21 cellular contexts compared by ENCODE assay signal in the genomic region with DNA sequence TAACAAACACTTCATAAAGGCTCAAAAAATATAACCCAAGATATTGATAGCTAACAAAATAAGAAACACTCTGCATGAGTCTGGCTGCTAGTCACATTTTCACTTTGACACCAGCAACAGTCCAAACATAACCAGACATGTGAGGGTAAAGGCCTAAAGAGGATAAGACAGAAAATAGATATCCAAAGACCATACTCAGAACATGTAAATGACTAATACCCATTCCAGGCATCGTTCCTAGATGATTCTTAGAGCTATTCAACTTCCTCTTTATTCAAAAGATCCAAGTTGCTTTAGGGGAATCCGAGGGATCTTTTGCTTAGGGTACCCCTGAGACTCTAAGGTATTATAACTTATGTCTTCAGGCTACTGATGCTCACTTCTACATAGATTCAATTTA. TPM values are rescaled to one million over a fixed set of nuclear protein-coding genes. Genes with fewer than 3 reads are reported as not detected.
DNase-seq lines count a peak whose midpoint lies in the region; ATAC-seq and TF ChIP-seq lines count a peak whose summit lies in the region.
"Had no signal": no experiment of that assay in that cellular context is flagged by ENCODE, and none has a peak within 500 bp of the region (broad histone marks: within the 10 kb centered on the region; RNA-seq: fewer than 3 reads in every experiment).

No MANE protein-coding gene starts in this region.

- in situ Hi-C loops in astrocyte of the spinal cord (cut with HindIII; ENCODE audit: low sequenced_read_pairs), result no loop called here

- no peak overlapping the region for H2BK15ac ChIP-seq in neuronal stem cell (ENCODE audit: low read length)

- no peaks in the 10 kb centered on the region for H3K79me1 ChIP-seq in neuronal stem cell (ENCODE audit: low read depth, low read length)

- H3K27me3 ChIP-seq in AG04450 (ENCODE audit: control insufficient read depth, insufficient read depth, low read length) (no peaks in the 10 kb centered on the region), foreskin keratinocyte (peaks cover 22% of the 10 kb centered on the region), neuronal stem cell (ENCODE audit: control insufficient read depth in 3 of 3, insufficient read depth in 3 of 3, low read depth in 1 of 3, low read length in 3 of 3) (peaks cover 17 to 42% (median 24%) of the 10 kb centered on the region in 3 experiments)

- H4K8ac ChIP-seq in neuronal stem cell (ENCODE audit: low read depth, low read length), result no peak overlapping the region

- H2BK120ac ChIP-seq in neuronal stem cell (ENCODE audit: low read depth, low read length), result no peak overlapping the region

- H3K4me3 ChIP-seq in AG04450 (ENCODE audit: low read depth, low read length), result no peak overlapping the region
- H3K4me3 ChIP-seq in astrocyte of the spinal cord (ENCODE audit: low read depth, low read length), result no peak overlapping the region
- H3K4me3 ChIP-seq in neuronal stem cell (ENCODE audit: low read length in 2 of 2), result no peak overlapping the region
- H3K4me3 ChIP-seq: gastroesophageal sphincter, spleen had no signal

- no peak overlapping the region for H3K27ac ChIP-seq in AG04450 (ENCODE audit: low read depth, low read length)
- H3K27ac ChIP-seq in foreskin keratinocyte, result peak overlapping the region; percentile 82
- no peak overlapping the region for H3K27ac ChIP-seq in substantia nigra (ENCODE audit: low read depth, low read length, poor library complexity, severe bottlenecking)
- no peak overlapping the region for H3K27ac ChIP-seq in neuronal stem cell (replicated peaks; ENCODE audit: low read length)
- H3K27ac ChIP-seq: gastroesophageal sphincter, spleen had no signal

- whole genome bisulfite sequencing in neuronal stem cell (ENCODE audit: extremely low coverage in 2 of 2, insufficient read length in 2 of 2, insufficient replicate concordance in 1 of 2), 2 donors, result no CpG with 5 or more reads among the region's 2 CpGs

- H3K9me3 ChIP-seq in AG04450 (ENCODE audit: control insufficient read depth, insufficient read depth, low read length), result peaks cover 8% of the 10 kb centered on the region; the same call in 1 of the 2 replicates
- peaks cover 0 to 3% of the 10 kb centered on the region in 2 donors for H3K9me3 ChIP-seq in neuronal stem cell (replicated peaks in 1 of 2; ENCODE audit: control insufficient read depth in 2 of 2, insufficient read depth in 1 of 2, low read depth in 1 of 2, low read length in 2 of 2)
- H3K9me3 ChIP-seq: gastroesophageal sphincter, spleen had no signal

- CTCF ChIA-PET in AG04450 (lab: Charles Lee), result interaction anchor here (1.0 kb wide), 1 partner anchor 136 kb away, joined by 3 read pairs; no protein-coding TSS in a partner anchor

- TF ChIP-seq CTCF in AG04450 (IDR thresholded peaks at IDR 0.05; ENCODE audit: low read depth, low read length), result no peak
- TF ChIP-seq CTCF in astrocyte of the spinal cord (IDR thresholded peaks at IDR 0.05; ENCODE audit: low read depth, low read length), result no peak
- TF ChIP-seq CTCF in foreskin keratinocyte (conservative IDR thresholded peaks at IDR 0.05), result no peak

- no peak overlapping the region for H4K91ac ChIP-seq in neuronal stem cell (ENCODE audit: low read depth, low read length, poor library complexity)

- no peak overlapping the region for H3K23ac ChIP-seq in neuronal stem cell (ENCODE audit: low read depth, low read length, poor library complexity)

- H2AFZ ChIP-seq in neuronal stem cell (ENCODE audit: low read length), result no peak overlapping the region

- no peak overlapping the region for H2BK5ac ChIP-seq in neuronal stem cell (ENCODE audit: low read length)

- H3K9ac ChIP-seq in neuronal stem cell (ENCODE audit: low read depth, low read length, poor library complexity), result no peak overlapping the region

- H3K14ac ChIP-seq in neuronal stem cell (ENCODE audit: low read length), result no peak overlapping the region

- POLR2A ChIA-PET in AG04450 (lab: Yijun Ruan, JAX), result no interaction called here

- H2BK12ac ChIP-seq in neuronal stem cell (ENCODE audit: low read length), result no peak overlapping the region

- H3K4me1 ChIP-seq in foreskin keratinocyte (peaks cover 30% of the 10 kb centered on the region), neuronal stem cell (ENCODE audit: control insufficient read depth in 2 of 2, insufficient read depth in 1 of 2, low read depth in 1 of 2, low read length in 2 of 2) (peaks cover 9 to 16% of the 10 kb centered on the region in 2 donors)

- no peak overlapping the region for H3K4me2 ChIP-seq in neuronal stem cell (ENCODE audit: insufficient read depth, low read length, poor library complexity, severe bottlenecking)

- peak; percentile 19 for ATAC-seq in foreskin keratinocyte
- ATAC-seq: gastroesophageal sphincter, Panc1 had no signal

- DNase-seq in AG04450 (ENCODE audit: low read depth, low spot score), result peak; percentile 37
- peak; percentile 54 for DNase-seq in HS-5 (ENCODE audit: low read depth)
- peak; percentile 54 for DNase-seq in astrocyte of the spinal cord (ENCODE audit: low read depth, low spot score)
- peak; percentile 54 to 77 for DNase-seq in foreskin keratinocyte
- no peak for DNase-seq in NCI-H2171 (lab: John Stamatoyannopoulos, UW)
- no peak for DNase-seq in activated T-cell treated with anti-CD3 and anti-CD28 coated beads for 4 hours
- no peak for DNase-seq in substantia nigra (lab: John Stamatoyannopoulos, UW)
- DNase-seq in neuronal stem cell (ENCODE audit: low spot score), result no peak
- DNase-seq: activated B cell treated with CpG ODN at 0.5 μM for 24 hours; activated CD4-positive, alpha-beta memory T cell treated with anti-CD3 and anti-CD28 coated beads for 36 hours; activated naive CD4-positive, alpha-beta T cell treated with Interleukin-2 at 50 U/mL for 16 hours; activated T-cell treated with anti-CD3 and anti-CD28 coated beads, Interleukin-2, amount 50 U/mL, for 24 hours; aorta; CD4-positive, alpha-beta T cell; mesendoderm; NCI-H1436; NCI-H82; spleen had no signal

- no peak overlapping the region for H3K18ac ChIP-seq in neuronal stem cell (ENCODE audit: low read length)

- H3K36me3 ChIP-seq in neuronal stem cell (replicated peaks in 1 of 2; ENCODE audit: control insufficient read depth in 2 of 2, insufficient read depth in 2 of 2, low read length in 2 of 2), result no peaks in the 10 kb centered on the region
- H3K36me3 ChIP-seq: gastroesophageal sphincter, spleen had no signal

- no peak overlapping the region for H3K4ac ChIP-seq in neuronal stem cell (ENCODE audit: low read length)

- no peak overlapping the region for H2AK5ac ChIP-seq in neuronal stem cell (ENCODE audit: low read depth, low read length)

RNA-seq across cellular contexts. Expression of a gene that starts 5.1 kb away (rescaled TPM):
- polyA plus RNA-seq in AG04450 (2011; rRNA removed) (2.2 and 3.1 TPM in 2 replicates), foreskin keratinocyte (0.02 and 0.06 TPM in 2 replicates)
- 8.8 and 12.9 TPM in 2 replicates for polyA minus RNA-seq in AG04450 (2011; rRNA and poly(A)+ RNA removed)
- total RNA-seq in foreskin keratinocyte, result 0.04 and 0.17 TPM in 2 replicates
- polyA plus RNA-seq in neuronal stem cell (2013, experiment 1 of 2), result 0.10 TPM
- polyA plus RNA-seq in neuronal stem cell (2013, experiment 2 of 2), result 0.03 TPM
- total RNA-seq: activated B cell treated with CpG ODN at 0.5 μM for 24 hours; activated CD4-positive, alpha-beta memory T cell treated with anti-CD3 and anti-CD28 coated beads for 36 hours; T-helper 2 cell treated with Interferon-gamma antibody and Interleukin-4, amounts not matched to agents 100 ng/mL and 5 ng/mL, for 36 hours had no signal

Comparison
In these comparisons a context has a peak if more than half of its experiments do, and no peak if none do; other contexts are left out.
1. DNase-seq: peak in AG04450 (single experiment), HS-5 (single experiment), astrocyte of the spinal cord (single experiment) and foreskin keratinocyte (2 of 2); none in NCI-H2171 (single experiment), activated T-cell treated with anti-CD3 and anti-CD28 coated beads for 4 hours (single experiment), substantia nigra (0 of 49) and neuronal stem cell (single experiment).